ENCODE assay signal across 19 cellular contexts in genomic region chr20:13756551-13756950, GRCh38. TPM values are rescaled to one million over a fixed set of nuclear protein-coding genes. Genes with fewer than 3 reads are reported as not detected.
A peak's percentile ranks its signal among the peaks of the same experiment; 100 is the strongest.
DNase-seq lines count a peak whose midpoint lies in the region; ATAC-seq, FAIRE-seq and TF ChIP-seq lines count a peak whose summit lies in the region.
"Had no signal": no experiment of that assay in that cellular context is flagged by ENCODE, and none has a peak within 500 bp of the region (broad histone marks: within the 10 kb centered on the region; RNA-seq: fewer than 3 reads in every experiment).

No MANE protein-coding gene starts in this region.

- H3K4me1 Mint-ChIP-seq in MCF 10A (ENCODE audit: insufficient read depth, unreplicated experiment) = no peaks in the 10 kb centered on the region
- H3K4me1 Mint-ChIP-seq: CD14-positive monocyte, GM23338, H9 had no signal

- H3K9me1 ChIP-seq in keratinocyte (ENCODE audit: control insufficient read depth, extremely low read depth, insufficient read depth, low read length) = no peaks in the 10 kb centered on the region

- no peaks in the 10 kb centered on the region for H3K27me3 Mint-ChIP-seq in MCF 10A (ENCODE audit: insufficient read depth, unreplicated experiment)
- H3K27me3 Mint-ChIP-seq: IgD-negative memory B cell had no signal

- H3K79me2 ChIP-seq in keratinocyte (ENCODE audit: control insufficient read depth, insufficient read depth, low read length) = no peaks in the 10 kb centered on the region

- peaks cover 43% of the 10 kb centered on the region for H3K36me3 Mint-ChIP-seq in MCF 10A (ENCODE audit: insufficient read depth, unreplicated experiment)

- H3K27me3 ChIP-seq in breast epithelium (no peaks in the 10 kb centered on the region), keratinocyte (ENCODE audit: control insufficient read depth, extremely low read depth, insufficient read depth, low read length) (no peaks in the 10 kb centered on the region)

- TF ChIP-seq POLR2A in breast epithelium (IDR thresholded peaks at IDR 0.05) = no peak

- CTCF ChIA-PET in MCF 10A (lab: Yijun Ruan, JAX) = interaction anchor here (0.6 to 2.3 kb wide), 8 partner anchors 12 to 693 kb away, joined by 3 to 19 read pairs (median 3); no protein-coding TSS in a partner anchor

- peak overlapping the region; percentile 63 for H3K27ac Mint-ChIP-seq in MCF 10A (ENCODE audit: low read depth, unreplicated experiment)
- H3K27ac Mint-ChIP-seq: CD14-positive monocyte; CD8-positive, alpha-beta T cell; GM23338; H9; IgD-negative memory B cell had no signal

- H3K9me3 ChIP-seq in breast epithelium (no peaks in the 10 kb centered on the region), keratinocyte (ENCODE audit: control insufficient read depth, low read depth, low read length) (no peaks in the 10 kb centered on the region)

- peak; percentile 99 for FAIRE-seq in keratinocyte (lab: Jason Lieb, UNC)
- FAIRE-seq: D721Med, G401.6 had no signal

- BruUV-seq in MCF 10A (replicated peaks; lab: Mats Ljungman, UMichigan) = no TSS peak

- H3K9me3 Mint-ChIP-seq in MCF 10A (ENCODE audit: unreplicated experiment) = no peaks in the 10 kb centered on the region
- H3K9me3 Mint-ChIP-seq: CD14-positive monocyte; CD8-positive, alpha-beta T cell; GM23338; IgD-negative memory B cell had no signal

- H3K36me3 ChIP-seq in breast epithelium = no peaks in the 10 kb centered on the region
- H3K36me3 ChIP-seq in keratinocyte (ENCODE audit: control insufficient read depth in 2 of 2, extremely low read depth in 1 of 2, insufficient read depth in 2 of 2, low read length in 2 of 2) = peaks cover 0 to 8% of the 10 kb centered on the region in 2 experiments

- POLR2A ChIA-PET in MCF 10A (lab: Yijun Ruan, JAX) = interaction anchor here (0.9 to 1.6 kb wide), 5 partner anchors 10 to 117 kb away, joined by 3 to 5 read pairs (median 4); partner anchors contain the start of genes ESF1 and NDUFAF5

- H3K27ac ChIP-seq in breast epithelium (no peak overlapping the region), keratinocyte (ENCODE audit: control insufficient read depth, insufficient read depth, low read length) (peak overlapping the region; percentile 22)
- H3K27ac ChIP-seq: 22Rv1 had no signal

- intact Hi-C loops in MCF 10A (cut with micrococcal nuclease) = no loop called here
- intact Hi-C loops in breast epithelium (cut with DNase I; ENCODE audit: low total_unique reads) = no loop called here

- ATAC-seq in HG02840 (IDR thresholded peaks at IDR 0.05; ENCODE audit: low FRiP score, unreplicated experiment) (no peak), HG02678 (IDR thresholded peaks at IDR 0.05; ENCODE audit: unreplicated experiment) (no peak)
- ATAC-seq: CD8-positive, alpha-beta T cell; GM23338 had no signal

- peak overlapping the region; percentile 41 for H3K4me2 ChIP-seq in keratinocyte (ENCODE audit: control insufficient read depth, extremely low read depth, insufficient read depth, low read depth, low read length)
- H3K4me2 ChIP-seq: GM23338 had no signal

- H3K4me1 ChIP-seq in breast epithelium (no peaks in the 10 kb centered on the region), keratinocyte (ENCODE audit: control insufficient read depth, extremely low read depth, insufficient read depth, low read length) (peaks cover 11% of the 10 kb centered on the region)

- no peak for DNase-seq in MCF 10A (ENCODE audit: unreplicated experiment)
- DNase-seq in breast epithelium (ENCODE audit: low spot score in 2 of 2) = no peak
- peak; percentile 73 for DNase-seq in epithelial cell of esophagus (ENCODE audit: low read depth)
- DNase-seq in keratinocyte (ENCODE audit: low read depth, low spot score) = no peak
- no peak for DNase-seq in NCI-H510A treated with DMSO at 0.1 percent for 48 hours (lab: John Stamatoyannopoulos, UW)
- DNase-seq in SHP77 (lab: John Stamatoyannopoulos, UW) = no peak
- DNase-seq: CD8-positive, alpha-beta T cell; COR-L47; DMS53; H9; KG1 had no signal

- TF ChIP-seq CTCF in MCF 10A (IDR thresholded peaks at IDR 0.05; ENCODE audit: unreplicated experiment) (no peak), breast epithelium (IDR thresholded peaks at IDR 0.05) (no peak), epithelial cell of esophagus (IDR thresholded peaks at IDR 0.05; ENCODE audit: insufficient read depth, low read depth, low read length, missing control alignments) (no peak), keratinocyte (optimal IDR thresholded peaks at IDR 0.05 in 1 of 3, IDR thresholded peaks at IDR 0.05 in 1 of 3, conservative IDR thresholded peaks at IDR 0.05 in 1 of 3; ENCODE audit: extremely low read depth in 1 of 3, insufficient read depth in 2 of 3, low read length in 3 of 3) (no peak)

- H3K4me3 ChIP-seq in breast epithelium (no peak overlapping the region), epithelial cell of esophagus (ENCODE audit: low read length) (no peak overlapping the region), keratinocyte (ENCODE audit: control insufficient read depth in 2 of 3, extremely low read depth in 1 of 3, insufficient read depth in 2 of 3, low read depth in 1 of 3, low read length in 3 of 3) (peak overlapping the region in 1 of 3 experiments; percentile 40)
- H3K4me3 ChIP-seq: GM23338 had no signal

- no peaks in the 10 kb centered on the region for H4K20me1 ChIP-seq in keratinocyte (ENCODE audit: control insufficient read depth, extremely low read depth, insufficient read depth, low read length)

- dilution Hi-C loops in keratinocyte (cut with MboI; ENCODE audit: extremely low pct_ligation_motif_present, low sequenced_read_pairs) = no loop called here

- H3K9ac ChIP-seq in keratinocyte (ENCODE audit: control insufficient read depth, extremely low read depth, insufficient read depth, low read length) = no peak overlapping the region

- no peak overlapping the region for H3K4me3 Mint-ChIP-seq in MCF 10A (ENCODE audit: unreplicated experiment)
- H3K4me3 Mint-ChIP-seq: CD14-positive monocyte; CD8-positive, alpha-beta T cell; GM23338; H9; IgD-negative memory B cell had no signal

- peak overlapping the region; percentile 35 for H2AFZ ChIP-seq in keratinocyte (ENCODE audit: control insufficient read depth, low read length)
- H2AFZ ChIP-seq: GM23338 had no signal

RNA-seq across cellular contexts. Expression of gene ESF1, which starts 28.2 kb away (rescaled TPM):
- total RNA-seq in MCF 10A (2022) (17.4 and 21.2 TPM in 2 replicates), breast epithelium (10 to 100 TPM; 13.8 to 19.0 (median 17.7) TPM)
- polyA plus RNA-seq in keratinocyte = 3.9 to 10.8 TPM (median 4.9 TPM) in 3 replicates
- polyA plus RNA-seq in keratinocyte (2011; ENCODE audit: low read depth) = 82.0 TPM
- polyA plus RNA-seq in keratinocyte (2011; cell fraction: cytosol; rRNA removed) = 4.3 and 4.6 TPM in 2 replicates
- polyA plus RNA-seq in keratinocyte (2011; cell fraction: nucleus; rRNA removed) = 6.0 and 13.8 TPM in 2 replicates
- polyA plus RNA-seq in keratinocyte (2012; ENCODE audit: low replicate concordance) = 18.3 and 23.5 TPM in 2 replicates
- 0.30 to 1.8 TPM in 2 of 3 replicates, not detected in the other for polyA minus RNA-seq in keratinocyte
- polyA minus RNA-seq in keratinocyte (2011; cell fraction: cytosol; rRNA and poly(A)+ RNA removed) = 2.3 TPM
- polyA minus RNA-seq in keratinocyte (2011; cell fraction: nucleus; rRNA and poly(A)+ RNA removed) = 2.3 and 6.5 TPM in 2 replicates

RNA-seq across cellular contexts. Expression of gene NDUFAF5, which starts 28.3 kb away (rescaled TPM):
- total RNA-seq in MCF 10A (2022) (43.4 and 44.1 TPM in 2 replicates), breast epithelium (10 to 100 TPM; 15.7 to 20.5 (median 17.0) TPM)
- polyA plus RNA-seq in keratinocyte = 12.8 to 26.4 TPM (median 16.1 TPM) in 3 replicates
- 17.9 TPM for polyA plus RNA-seq in keratinocyte (2011; ENCODE audit: low read depth)
- 11.5 and 22.4 TPM in 2 replicates for polyA plus RNA-seq in keratinocyte (2011; cell fraction: cytosol; rRNA removed)
- polyA plus RNA-seq in keratinocyte (2011; cell fraction: nucleus; rRNA removed) = 20.4 and 25.2 TPM in 2 replicates
- polyA plus RNA-seq in keratinocyte (2012; ENCODE audit: low replicate concordance) = 16.4 and 18.3 TPM in 2 replicates
- polyA minus RNA-seq in keratinocyte = 2.8 to 20.2 TPM (median 4.1 TPM) in 3 replicates
- 7.3 TPM for polyA minus RNA-seq in keratinocyte (2011; cell fraction: cytosol; rRNA and poly(A)+ RNA removed)
- polyA minus RNA-seq in keratinocyte (2011; cell fraction: nucleus; rRNA and poly(A)+ RNA removed) = 8.2 and 19.2 TPM in 2 replicates
